In genomic region chr17:65103431-65103830, GRCh38 we compare ENCODE assay signal across 1 cellular context.
TF ChIP-seq lines count a peak whose summit lies in the region.

No MANE protein-coding gene starts in this region.

TF ChIP-seq in IMR-90, 13 proteins besides CTCF, POLR2A, EP300 and RAD21:
- TF ChIP-seq MAZ (IDR thresholded peaks at IDR 0.05; ENCODE audit: borderline replicate concordance, low read depth, low read length) = no peak
- no peak for TF ChIP-seq MAFK (IDR thresholded peaks at IDR 0.05; ENCODE audit: low read depth, low read length)
- no peak for TF ChIP-seq ELK1 (IDR thresholded peaks at IDR 0.05; ENCODE audit: borderline replicate concordance, low read depth, low read length)
- TF ChIP-seq RFX5 (IDR thresholded peaks at IDR 0.05; ENCODE audit: low read depth, low read length) = no peak
- TF ChIP-seq BHLHE40 (IDR thresholded peaks at IDR 0.05; ENCODE audit: low read depth, low read length) = no peak
- TF ChIP-seq SMC3 (IDR thresholded peaks at IDR 0.05; ENCODE audit: low read depth, low read length) = no peak
- TF ChIP-seq RCOR1 (IDR thresholded peaks at IDR 0.05; ENCODE audit: insufficient replicate concordance, low read length) = no peak
- TF ChIP-seq NFE2L2 (IDR thresholded peaks at IDR 0.05; ENCODE audit: low read depth, low read length) = no peak
- TF ChIP-seq FOS (IDR thresholded peaks at IDR 0.05; ENCODE audit: low read depth, low read length) = no peak
- no peak for TF ChIP-seq CHD1 (IDR thresholded peaks at IDR 0.05; ENCODE audit: low read depth, low read length)
- TF ChIP-seq USF2 (IDR thresholded peaks at IDR 0.05; ENCODE audit: low read depth, low read length) = no peak
- no peak for TF ChIP-seq CEBPB (IDR thresholded peaks at IDR 0.05; ENCODE audit: low read depth, low read length)
